Comparison of ENCODE assay signal across 16 cellular contexts in the genomic region with DNA sequence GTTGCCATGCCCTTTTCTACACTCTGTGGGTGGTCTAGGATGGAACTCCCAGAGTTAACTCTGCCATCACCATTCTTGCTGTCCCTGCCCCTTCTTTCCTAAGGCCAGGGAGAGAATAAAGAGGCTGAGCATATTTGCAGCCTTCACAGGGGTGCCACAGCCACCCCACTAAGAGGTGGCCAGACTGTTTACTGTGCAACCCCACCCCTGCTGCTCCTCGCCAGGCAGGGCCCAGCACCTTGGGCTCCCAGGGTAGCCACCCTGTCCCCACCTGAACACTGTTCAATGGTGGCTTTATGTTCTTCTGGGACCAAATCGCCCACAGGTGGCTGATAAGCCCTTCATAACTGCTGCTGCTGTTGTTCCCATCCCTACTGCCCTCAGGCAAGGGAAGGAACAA.
DNase-seq lines count a peak whose midpoint lies in the region; ATAC-seq and TF ChIP-seq lines count a peak whose summit lies in the region.
"Had no signal": no experiment of that assay in that cellular context is flagged by ENCODE, and none has a peak within 500 bp of the region (broad histone marks: within the 10 kb centered on the region; RNA-seq: fewer than 3 reads in every experiment).

No MANE protein-coding gene starts in this region.

- H3K9me3 ChIP-seq in neuronal stem cell (replicated peaks in 1 of 2; ENCODE audit: control insufficient read depth in 2 of 2, insufficient read depth in 1 of 2, low read depth in 1 of 2, low read length in 2 of 2) = no peaks in the 10 kb centered on the region
- no peaks in the 10 kb centered on the region for H3K9me3 ChIP-seq in upper lobe of right lung
- H3K9me3 ChIP-seq: BE2C, HAP-1 had no signal

- H4K8ac ChIP-seq in neuronal stem cell (ENCODE audit: low read depth, low read length) = peak overlapping the region; percentile 48

- H3K4me2 ChIP-seq in neuronal stem cell (ENCODE audit: insufficient read depth, low read length, poor library complexity, severe bottlenecking) = no peak overlapping the region

- ATAC-seq in upper lobe of right lung (peak; percentile 17), HG02885 (IDR thresholded peaks at IDR 0.05; ENCODE audit: poor library complexity, unreplicated experiment) (no peak), HG02973 (IDR thresholded peaks at IDR 0.05; ENCODE audit: unreplicated experiment) (no peak), HG03039 (IDR thresholded peaks at IDR 0.05; ENCODE audit: unreplicated experiment) (no peak)
- ATAC-seq: HepG2 had no signal

- H3K36me3 ChIP-seq in neuronal stem cell (replicated peaks in 1 of 2; ENCODE audit: control insufficient read depth in 2 of 2, insufficient read depth in 2 of 2, low read length in 2 of 2) (no peaks in the 10 kb centered on the region), upper lobe of right lung (no peaks in the 10 kb centered on the region)
- H3K36me3 ChIP-seq: BE2C, HAP-1 had no signal

- H3K27ac ChIP-seq in neuronal stem cell (replicated peaks; ENCODE audit: low read length) = no peak overlapping the region
- no peak overlapping the region for H3K27ac ChIP-seq in upper lobe of right lung

- peak overlapping the region; percentile 64 for H4K91ac ChIP-seq in neuronal stem cell (ENCODE audit: low read depth, low read length, poor library complexity)

- H3K23ac ChIP-seq in neuronal stem cell (ENCODE audit: low read depth, low read length, poor library complexity) = peak overlapping the region; percentile 31

- peak overlapping the region; percentile 76 for H3K18ac ChIP-seq in neuronal stem cell (ENCODE audit: low read length)

- no peak overlapping the region for H2BK12ac ChIP-seq in neuronal stem cell (ENCODE audit: low read length)

- H3K14ac ChIP-seq in neuronal stem cell (ENCODE audit: low read length) = peak overlapping the region; percentile 21

- peak overlapping the region; percentile 24 for H2BK5ac ChIP-seq in neuronal stem cell (ENCODE audit: low read length)

- H3K4me1 ChIP-seq in neuronal stem cell (ENCODE audit: control insufficient read depth in 2 of 2, insufficient read depth in 1 of 2, low read depth in 1 of 2, low read length in 2 of 2) (no peaks in the 10 kb centered on the region), upper lobe of right lung (no peaks in the 10 kb centered on the region)
- H3K4me1 ChIP-seq: BE2C had no signal

- no peak overlapping the region for H2AFZ ChIP-seq in neuronal stem cell (ENCODE audit: low read length)

- no peaks in the 10 kb centered on the region for H3K27me3 ChIP-seq in neuronal stem cell (ENCODE audit: control insufficient read depth in 3 of 3, insufficient read depth in 3 of 3, low read depth in 1 of 3, low read length in 3 of 3)
- H3K27me3 ChIP-seq in upper lobe of right lung = no peaks in the 10 kb centered on the region
- H3K27me3 ChIP-seq: BE2C had no signal

- intact Hi-C loops in upper lobe of right lung (cut with DNase I) = no loop called here

- peak overlapping the region; percentile 68 for H2AK5ac ChIP-seq in neuronal stem cell (ENCODE audit: low read depth, low read length)

- no peaks in the 10 kb centered on the region for H3K79me1 ChIP-seq in neuronal stem cell (ENCODE audit: low read depth, low read length)

- peak; percentile 90 for DNase-seq in NCI-H146 (lab: John Stamatoyannopoulos, UW)
- peak; percentile 92 for DNase-seq in NCI-H69 (lab: John Stamatoyannopoulos, UW)
- DNase-seq in neuronal stem cell (ENCODE audit: low spot score) = no peak
- DNase-seq in upper lobe of right lung = no peak
- DNase-seq: ACHN; BE2C; C1 segment of cervical spinal cord; CD4-positive, CD25-positive, alpha-beta regulatory T cell; CD8-positive, alpha-beta memory T cell; COR-L47; KBM-7 had no signal

- no peak for TF ChIP-seq CTCF in upper lobe of right lung (IDR thresholded peaks at IDR 0.05)

- no peak overlapping the region for H3K4ac ChIP-seq in neuronal stem cell (ENCODE audit: low read length)

- peak overlapping the region; percentile 52 for H2BK120ac ChIP-seq in neuronal stem cell (ENCODE audit: low read depth, low read length)

- no peak overlapping the region for H2BK15ac ChIP-seq in neuronal stem cell (ENCODE audit: low read length)

- no peak overlapping the region for H3K9ac ChIP-seq in neuronal stem cell (ENCODE audit: low read depth, low read length, poor library complexity)

- H3K4me3 ChIP-seq in neuronal stem cell (ENCODE audit: low read length in 2 of 2) (no peak overlapping the region), upper lobe of right lung (no peak overlapping the region)
- H3K4me3 ChIP-seq: HAP-1 had no signal

- WGBS in neuronal stem cell (ENCODE audit: extremely low coverage in 2 of 2, insufficient read length in 2 of 2, insufficient replicate concordance in 1 of 2), 2 donors = no CpG with 5 or more reads among the region's 2 CpGs

Comparison
In these comparisons a context has a peak if more than half of its experiments do, and no peak if none do; other contexts are left out.
1. DNase-seq: peak in NCI-H146 (single experiment) and NCI-H69 (single experiment); none in neuronal stem cell (single experiment) and upper lobe of right lung (single experiment).